ENCODE assay signal across 1 cellular context in the genomic region with DNA sequence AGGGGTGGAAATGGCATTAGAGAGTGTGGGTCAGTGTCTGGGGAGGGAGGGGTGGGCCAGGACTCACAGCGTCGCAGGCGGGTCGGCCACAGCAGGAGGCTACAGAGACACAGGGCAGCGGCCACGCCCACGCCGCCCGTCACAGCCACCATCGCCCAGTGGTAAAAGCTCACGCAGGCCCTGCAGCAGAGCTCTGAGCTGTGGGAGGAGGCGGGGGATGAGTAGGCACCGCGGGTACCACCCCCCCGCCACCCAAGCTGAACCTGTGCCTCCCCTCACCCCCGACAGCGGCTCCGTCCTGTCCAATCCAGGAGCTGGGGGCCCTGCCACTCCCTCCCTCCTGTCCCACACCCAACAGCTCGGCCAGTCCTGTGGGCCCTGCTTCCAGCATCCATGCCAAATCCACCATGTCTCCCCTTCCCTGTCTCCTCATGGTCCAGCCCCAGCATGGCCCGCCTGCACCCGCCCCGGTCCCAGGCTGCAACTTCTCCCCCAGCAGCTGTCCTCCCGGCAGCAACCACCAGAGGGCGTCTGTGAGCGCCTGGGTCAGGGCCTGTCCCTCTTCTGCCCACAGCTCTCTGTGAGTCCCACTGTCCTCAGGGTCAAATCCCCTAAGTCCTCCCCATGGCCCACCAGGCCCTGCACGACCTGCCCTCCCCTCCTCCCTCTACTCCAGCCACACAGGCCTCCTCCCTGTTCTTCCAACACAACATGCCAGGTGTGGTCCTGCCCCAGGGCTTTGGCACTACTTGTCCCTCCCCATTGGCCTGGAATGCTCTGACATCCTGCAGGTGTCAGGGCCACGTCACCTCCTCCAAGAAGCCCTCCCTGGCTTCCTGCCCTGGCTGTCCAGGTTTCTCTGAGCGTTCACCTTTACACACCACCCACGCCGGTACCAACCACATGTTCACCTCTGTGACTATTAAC.
TF ChIP-seq lines count a peak whose summit lies in the region.

No MANE protein-coding gene starts in this region.

TF ChIP-seq in K562, 482 proteins besides CTCF, POLR2A, EP300 and RAD21 (continued from another document and continues in another):
- TF ChIP-seq BCLAF1 (IDR thresholded peaks at IDR 0.05; ENCODE audit: borderline replicate concordance in 1 of 2, control insufficient read depth in 1 of 2, low read depth in 2 of 2, low read length in 1 of 2) (no peak), CREB5 (CRISPR knock-in tag; IDR thresholded peaks at IDR 0.05) (no peak), ILK (tag; IDR thresholded peaks at IDR 0.05; ENCODE audit: borderline replicate concordance, low read depth) (no peak), RBBP5 (IDR thresholded peaks at IDR 0.05; ENCODE audit: borderline replicate concordance, insufficient read depth, low read length, poor library complexity, severe bottlenecking) (no peak), ZNF431 (CRISPR knock-in tag; IDR thresholded peaks at IDR 0.05) (no peak), THRAP3 (IDR thresholded peaks at IDR 0.05; ENCODE audit: borderline replicate concordance) (peak; percentile 74; the same call in 1 of the 2 replicates), TEAD1 (CRISPR knock-in tag; IDR thresholded peaks at IDR 0.05) (no peak), NBN (IDR thresholded peaks at IDR 0.05; ENCODE audit: low read depth) (peak; percentile 21; the same call in 1 of the 2 replicates), SUPT5H (IDR thresholded peaks at IDR 0.05) (peak; percentile 51; the same call in 1 of the 2 replicates), PATZ1 (CRISPR knock-in tag; IDR thresholded peaks at IDR 0.05; ENCODE audit: borderline replicate concordance) (no peak), GATAD2A (IDR thresholded peaks at IDR 0.05) (no peak), RBM34 (IDR thresholded peaks at IDR 0.05; ENCODE audit: borderline replicate concordance, insufficient read depth, low read length) (no peak), KLF16 (IDR thresholded peaks at IDR 0.05) (0 out of 2 replicates have a peak, but pooled peaks have one; percentile 16), ZFP36 (IDR thresholded peaks at IDR 0.05; ENCODE audit: low read depth, low read length, partially characterized antibody) (peak; percentile 98), YY1 (IDR thresholded peaks at IDR 0.05; ENCODE audit: borderline replicate concordance in 1 of 3, control insufficient read depth in 1 of 3, extremely low read depth in 1 of 3, insufficient read depth in 3 of 3, insufficient read length in 1 of 3, insufficient replicate concordance in 2 of 3, low read depth in 1 of 3, low read length in 2 of 3) (peak in 1 of 3 experiments; percentile 20), HCFC1 (IDR thresholded peaks at IDR 0.05; ENCODE audit: low read depth, low read length) (peak; percentile 20; the same call in 1 of the 2 replicates), CBX1 (IDR thresholded peaks at IDR 0.05; ENCODE audit: low read depth) (peak; percentile 32; the same call in 1 of the 2 replicates), XRCC5 (IDR thresholded peaks at IDR 0.05; ENCODE audit: low read depth, low read length) (peak; percentile 74; the same call in 1 of the 2 replicates), SRSF7 (optimal IDR thresholded peaks at IDR 0.05; ENCODE audit: low read depth, low read length) (no peak), RB1 (IDR thresholded peaks at IDR 0.05; ENCODE audit: low read depth) (peak; percentile 62), ZBTB33 (CRISPR knock-in tag; IDR thresholded peaks at IDR 0.05) (peak; percentile 91), HDAC1 (IDR thresholded peaks at IDR 0.05) (peak in 1 of 2 experiments; percentile 51; a peak in 1 of 4 replicates), NFATC3 (IDR thresholded peaks at IDR 0.05) (no peak), ZNF282 (CRISPR knock-in tag; IDR thresholded peaks at IDR 0.05) (peak; percentile 58; the same call in 1 of the 2 replicates), STAG1 (CRISPR knock-in tag; IDR thresholded peaks at IDR 0.05; ENCODE audit: borderline replicate concordance) (peak; percentile 81), ZNF740 (CRISPR knock-in tag; IDR thresholded peaks at IDR 0.05) (peak; percentile 38; the same call in 1 of the 2 replicates), ZNF740 (tag; IDR thresholded peaks at IDR 0.05) (no peak), TBL1XR1 (IDR thresholded peaks at IDR 0.05; ENCODE audit: low read length in 2 of 2) (no peak), SP1 (CRISPR knock-in tag; IDR thresholded peaks at IDR 0.05) (peak; percentile 44; the same call in 1 of the 2 replicates), HNRNPLL (IDR thresholded peaks at IDR 0.05; ENCODE audit: low read depth, low read length, poor library complexity, severe bottlenecking) (no peak), CTCFL (IDR thresholded peaks at IDR 0.05; ENCODE audit: borderline replicate concordance, insufficient read depth, low read depth, low read length, poor library complexity, severe bottlenecking) (peak; percentile 74), BHLHE40 (IDR thresholded peaks at IDR 0.05; ENCODE audit: low read length) (0 out of 2 replicates have a peak, but pooled peaks have one; percentile 24), ZNF830 (CRISPR knock-in tag; IDR thresholded peaks at IDR 0.05) (no peak), KDM1A (IDR thresholded peaks at IDR 0.05) (peak; percentile 50 to 84), JUN (IDR thresholded peaks at IDR 0.05; ENCODE audit: borderline replicate concordance, low read depth, low read length) (no peak), JUN (CRISPR knock-in tag; IDR thresholded peaks at IDR 0.05; ENCODE audit: borderline replicate concordance) (no peak), EWSR1 (IDR thresholded peaks at IDR 0.05; ENCODE audit: borderline replicate concordance, low read depth, partially characterized antibody) (no peak)
- TF ChIP-seq, protein P1, sequence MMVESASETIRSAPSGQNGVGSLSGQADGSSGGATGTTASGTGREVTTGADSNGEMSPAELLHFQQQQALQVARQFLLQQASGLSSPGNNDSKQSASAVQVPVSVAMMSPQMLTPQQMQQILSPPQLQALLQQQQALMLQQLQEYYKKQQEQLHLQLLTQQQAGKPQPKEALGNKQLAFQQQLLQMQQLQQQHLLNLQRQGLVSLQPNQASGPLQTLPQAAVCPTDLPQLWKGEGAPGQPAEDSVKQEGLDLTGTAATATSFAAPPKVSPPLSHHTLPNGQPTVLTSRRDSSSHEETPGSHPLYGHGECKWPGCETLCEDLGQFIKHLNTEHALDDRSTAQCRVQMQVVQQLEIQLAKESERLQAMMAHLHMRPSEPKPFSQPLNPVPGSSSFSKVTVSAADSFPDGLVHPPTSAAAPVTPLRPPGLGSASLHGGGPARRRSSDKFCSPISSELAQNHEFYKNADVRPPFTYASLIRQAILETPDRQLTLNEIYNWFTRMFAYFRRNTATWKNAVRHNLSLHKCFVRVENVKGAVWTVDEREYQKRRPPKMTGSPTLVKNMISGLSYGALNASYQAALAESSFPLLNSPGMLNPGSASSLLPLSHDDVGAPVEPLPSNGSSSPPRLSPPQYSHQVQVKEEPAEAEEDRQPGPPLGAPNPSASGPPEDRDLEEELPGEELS (CRISPR knock-in tag; IDR thresholded peaks at IDR 0.05; ENCODE audit: borderline replicate concordance) = 0 out of 2 replicates have a peak, but pooled peaks have one; percentile 51
- TF ChIP-seq, protein P2, sequence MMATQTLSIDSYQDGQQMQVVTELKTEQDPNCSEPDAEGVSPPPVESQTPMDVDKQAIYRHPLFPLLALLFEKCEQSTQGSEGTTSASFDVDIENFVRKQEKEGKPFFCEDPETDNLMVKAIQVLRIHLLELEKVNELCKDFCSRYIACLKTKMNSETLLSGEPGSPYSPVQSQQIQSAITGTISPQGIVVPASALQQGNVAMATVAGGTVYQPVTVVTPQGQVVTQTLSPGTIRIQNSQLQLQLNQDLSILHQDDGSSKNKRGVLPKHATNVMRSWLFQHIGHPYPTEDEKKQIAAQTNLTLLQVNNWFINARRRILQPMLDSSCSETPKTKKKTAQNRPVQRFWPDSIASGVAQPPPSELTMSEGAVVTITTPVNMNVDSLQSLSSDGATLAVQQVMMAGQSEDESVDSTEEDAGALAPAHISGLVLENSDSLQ (IDR thresholded peaks at IDR 0.05) = peak; percentile 53
- TF ChIP-seq, protein P3, sequence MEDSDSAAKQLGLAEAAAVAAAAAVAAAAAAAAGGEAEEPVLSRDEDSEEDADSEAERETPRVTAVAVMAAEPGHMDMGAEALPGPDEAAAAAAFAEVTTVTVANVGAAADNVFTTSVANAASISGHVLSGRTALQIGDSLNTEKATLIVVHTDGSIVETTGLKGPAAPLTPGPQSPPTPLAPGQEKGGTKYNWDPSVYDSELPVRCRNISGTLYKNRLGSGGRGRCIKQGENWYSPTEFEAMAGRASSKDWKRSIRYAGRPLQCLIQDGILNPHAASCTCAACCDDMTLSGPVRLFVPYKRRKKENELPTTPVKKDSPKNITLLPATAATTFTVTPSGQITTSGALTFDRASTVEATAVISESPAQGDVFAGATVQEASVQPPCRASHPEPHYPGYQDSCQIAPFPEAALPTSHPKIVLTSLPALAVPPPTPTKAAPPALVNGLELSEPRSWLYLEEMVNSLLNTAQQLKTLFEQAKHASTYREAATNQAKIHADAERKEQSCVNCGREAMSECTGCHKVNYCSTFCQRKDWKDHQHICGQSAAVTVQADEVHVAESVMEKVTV (CRISPR knock-in tag; IDR thresholded peaks at IDR 0.05) = peak; percentile 61; the same call in 1 of the 2 replicates
